In the genomic region with DNA sequence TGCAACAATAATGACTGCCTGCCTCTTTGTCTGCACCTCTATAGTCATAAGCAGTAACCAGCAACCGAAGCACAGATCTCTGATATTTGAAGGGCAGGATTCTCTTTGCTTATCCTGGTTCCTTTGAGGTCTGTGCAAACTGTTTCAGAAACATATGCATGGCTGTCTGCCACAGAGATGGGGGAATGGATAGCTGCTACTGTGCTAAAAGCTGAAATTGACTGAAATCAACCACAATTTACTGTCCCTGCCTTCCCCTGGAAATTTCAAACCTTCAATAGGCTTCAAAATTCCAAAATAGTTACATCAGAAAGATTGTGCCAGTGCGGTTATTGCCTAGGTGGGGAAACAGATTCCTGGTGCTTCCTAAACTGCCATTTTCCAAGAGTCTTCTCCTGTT, we compare ENCODE assay signal across 30 cellular contexts.
"Had no signal": no experiment of that assay in that cellular context is flagged by ENCODE, and none has a peak within 500 bp of the region (broad histone marks: within the 10 kb centered on the region; RNA-seq: fewer than 3 reads in every experiment).

No MANE protein-coding gene starts in this region.

- H3K4me3 Mint-ChIP-seq: activated CD4-positive, alpha-beta T cell treated with anti-CD3 and anti-CD28 coated beads for 36 hours; activated naive CD8-positive, alpha-beta T cell; effector memory CD8-positive, alpha-beta T cell; immature natural killer cell; nephron; stimulated activated effector memory CD8-positive, alpha-beta T cell treated with anti-CD3 and anti-CD28 coated beads, Interleukin-12 subunit alpha, Interleukin-12 subunit beta, amount 100 ng/mL, for 72 hours; stimulated activated naive CD8-positive, alpha-beta T cell treated with anti-CD3 and anti-CD28 coated beads, Interleukin-15, Interleukin-2, amounts not matched to agents 100 ng/mL and 50 ng/mL, for 24 hours had no signal

- H3K9me3 ChIP-seq: ascending aorta, pancreas, prostate gland, thoracic aorta, uterus had no signal

- ATAC-seq: activated CD4-positive, alpha-beta T cell treated with anti-CD3 and anti-CD28 coated beads for 36 hours; effector memory CD8-positive, alpha-beta T cell; heart left ventricle; left colon; pancreas; sciatic nerve; stimulated activated effector memory CD8-positive, alpha-beta T cell treated with anti-CD3 and anti-CD28 coated beads, Interleukin-12 subunit alpha, Interleukin-12 subunit beta, amount 100 ng/mL, for 72 hours had no signal

- H3K4me1 Mint-ChIP-seq: activated CD4-positive, alpha-beta T cell treated with anti-CD3 and anti-CD28 coated beads for 36 hours; immature natural killer cell; nephron; stimulated activated effector memory CD8-positive, alpha-beta T cell treated with anti-CD3 and anti-CD28 coated beads, Interleukin-12 subunit alpha, Interleukin-12 subunit beta, amount 100 ng/mL, for 72 hours had no signal

- H3K27me3 ChIP-seq: ascending aorta, brain microvascular endothelial cell, heart left ventricle, pancreas, uterus had no signal

- H3K27ac ChIP-seq: ascending aorta, brain microvascular endothelial cell, heart left ventricle, pancreas, prostate gland, thoracic aorta, uterus had no signal

- H3K36me3 ChIP-seq: ascending aorta, brain microvascular endothelial cell, heart left ventricle, pancreas, prostate gland, thoracic aorta, uterus had no signal

- H3K27ac Mint-ChIP-seq: activated CD4-positive, alpha-beta T cell treated with anti-CD3 and anti-CD28 coated beads for 36 hours; activated naive CD8-positive, alpha-beta T cell; effector memory CD8-positive, alpha-beta T cell; immature natural killer cell; nephron; stimulated activated effector memory CD8-positive, alpha-beta T cell treated with anti-CD3 and anti-CD28 coated beads, Interleukin-12 subunit alpha, Interleukin-12 subunit beta, amount 100 ng/mL, for 72 hours; stimulated activated naive CD8-positive, alpha-beta T cell treated with anti-CD3 and anti-CD28 coated beads, Interleukin-15, Interleukin-2, amounts not matched to agents 100 ng/mL and 50 ng/mL, for 24 hours had no signal

- H3K36me3 Mint-ChIP-seq: activated naive CD8-positive, alpha-beta T cell; stimulated activated effector memory CD8-positive, alpha-beta T cell treated with anti-CD3 and anti-CD28 coated beads, Interleukin-12 subunit alpha, Interleukin-12 subunit beta, amount 100 ng/mL, for 72 hours had no signal

- H3K4me1 ChIP-seq: heart left ventricle, pancreas, prostate gland, uterus had no signal

- H3K9me3 Mint-ChIP-seq: effector memory CD8-positive, alpha-beta T cell; stimulated activated naive CD8-positive, alpha-beta T cell treated with anti-CD3 and anti-CD28 coated beads, Interleukin-15, Interleukin-2, amounts not matched to agents 100 ng/mL and 50 ng/mL, for 24 hours had no signal

- H3K4me3 ChIP-seq: ascending aorta, heart left ventricle, pancreas, prostate gland, skin epidermis, thoracic aorta, uterus had no signal

- DNase-seq: activated CD4-positive, alpha-beta T cell treated with anti-CD3 and anti-CD28 coated beads for 36 hours; activated CD4-positive, CD25-positive, alpha-beta regulatory T cell; activated effector memory CD4-positive, alpha-beta T cell treated with Interleukin-2 at 50 U/mL for 16 hours; activated naive CD4-positive, alpha-beta T cell treated with Interleukin-2 at 50 U/mL for 16 hours; activated T-cell treated with anti-CD3 and anti-CD28 coated beads for 4 hours; brain microvascular endothelial cell; cortex of kidney; effector memory CD8-positive, alpha-beta T cell; erythroblast; foreskin fibroblast; heart left ventricle; hypothalamus; immature natural killer cell; kidney; left colon; mammary epithelial cell; pancreas; retina; stimulated activated CD4-positive, alpha-beta T cell treated with anti-CD3 and anti-CD28 coated beads, Interleukin-4, amount 100 ng/mL, for 24 hours; trophoblast cell; uterus had no signal
